ENCODE assay signal across 2 cellular contexts in genomic region chr9:116467740-116468351, GRCh38.
TF ChIP-seq lines count a peak whose summit lies in the region.

No MANE protein-coding gene starts in this region.

TF ChIP-seq in HepG2, 621 proteins besides CTCF, POLR2A, EP300 and RAD21:
- TF ChIP-seq USF2 (IDR thresholded peaks at IDR 0.05; ENCODE audit: low read depth, low read length): no peak
- no peak for TF ChIP-seq USF2 (CRISPR knock-in tag; IDR thresholded peaks at IDR 0.05; ENCODE audit: borderline replicate concordance)
- TF ChIP-seq FOXM1 (CRISPR knock-in tag; IDR thresholded peaks at IDR 0.05): no peak

TF ChIP-seq in H1, 55 proteins besides CTCF, POLR2A, EP300 and RAD21:
- no peak for TF ChIP-seq SIRT6 (IDR thresholded peaks at IDR 0.05; ENCODE audit: low read length)
- no peak for TF ChIP-seq SIX5 (IDR thresholded peaks at IDR 0.05; ENCODE audit: low read depth, low read length)
- TF ChIP-seq EGR1 (IDR thresholded peaks at IDR 0.05; ENCODE audit: borderline replicate concordance, low read depth, low read length): no peak
- no peak for TF ChIP-seq BRCA1 (IDR thresholded peaks at IDR 0.05; ENCODE audit: low read depth, low read length)
- no peak for TF ChIP-seq NRF1 (IDR thresholded peaks at IDR 0.05; ENCODE audit: low read depth, low read length)
- TF ChIP-seq E2F6 (IDR thresholded peaks at IDR 0.05): no peak
- no peak for TF ChIP-seq RFX5 (IDR thresholded peaks at IDR 0.05; ENCODE audit: borderline replicate concordance, low read depth, low read length)
- TF ChIP-seq ATF2 (IDR thresholded peaks at IDR 0.05; ENCODE audit: low read length): no peak
- TF ChIP-seq SUZ12 (IDR thresholded peaks at IDR 0.05; ENCODE audit: low read length): no peak
- no peak for TF ChIP-seq POLR2AphosphoS5 (IDR thresholded peaks at IDR 0.05; ENCODE audit: low read depth, low read length)
- TF ChIP-seq CEBPB (IDR thresholded peaks at IDR 0.05; ENCODE audit: low read depth, low read length): no peak
- TF ChIP-seq KDM1A (IDR thresholded peaks at IDR 0.05; ENCODE audit: borderline replicate concordance, low read length): no peak
- no peak for TF ChIP-seq SAP30 (IDR thresholded peaks at IDR 0.05; ENCODE audit: insufficient read depth, insufficient replicate concordance, low read length)
- no peak for TF ChIP-seq FOSL1 (IDR thresholded peaks at IDR 0.05; ENCODE audit: insufficient read depth, low read depth, low read length)
